8 cellular contexts compared by ENCODE assay signal in the genomic region with DNA sequence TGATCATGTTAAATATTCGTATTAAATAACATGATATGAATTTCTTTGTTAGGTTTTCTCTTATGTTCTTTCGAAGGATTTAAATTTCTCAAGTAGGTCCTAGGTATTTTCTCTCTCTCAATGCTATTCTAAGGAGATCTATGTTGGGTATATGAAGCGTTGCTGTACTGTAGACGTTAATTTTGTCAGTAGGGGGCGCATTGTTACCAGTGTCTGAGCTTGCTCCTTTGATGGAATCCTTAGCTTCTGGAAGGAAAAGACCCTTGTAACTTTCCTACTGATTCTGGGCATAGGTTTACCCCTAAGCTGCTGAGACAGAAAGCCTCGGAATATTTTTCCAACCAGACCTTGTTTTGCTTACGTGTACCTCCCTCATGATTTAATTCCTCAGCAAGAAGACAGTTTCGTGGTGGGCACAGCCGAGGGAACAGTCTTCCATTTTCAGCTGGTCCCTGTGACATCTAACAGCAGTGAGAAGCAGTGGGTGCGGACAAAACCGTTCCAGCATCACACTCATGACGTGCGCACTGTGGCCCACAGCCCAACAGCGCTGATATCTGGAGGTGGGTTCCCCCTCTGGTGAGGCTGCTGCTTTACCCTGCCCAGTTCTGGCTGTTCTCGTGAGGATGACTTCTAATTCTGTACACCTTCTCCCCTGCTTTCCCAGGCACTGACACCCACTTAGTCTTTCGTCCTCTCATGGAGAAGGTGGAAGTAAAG. TPM values are rescaled to one million over a fixed set of nuclear protein-coding genes. Genes with fewer than 3 reads are reported as not detected.
A peak's percentile ranks its signal among the peaks of the same experiment; 100 is the strongest.
DNase-seq lines count a peak whose midpoint lies in the region; ATAC-seq and TF ChIP-seq lines count a peak whose summit lies in the region.

No MANE protein-coding gene starts in this region.

- ATAC-seq in HG02884 (IDR thresholded peaks at IDR 0.05; ENCODE audit: unreplicated experiment) (no peak), HG02970 (IDR thresholded peaks at IDR 0.05; ENCODE audit: low FRiP score, unreplicated experiment) (no peak)

- H3K27ac ChIP-seq in neuronal stem cell (replicated peaks; ENCODE audit: low read length): no peak overlapping the region

- no peak overlapping the region for H2BK12ac ChIP-seq in neuronal stem cell (ENCODE audit: low read length)

- no peaks in the 10 kb centered on the region for H3K79me1 ChIP-seq in neuronal stem cell (ENCODE audit: low read depth, low read length)

- H3K4me3 ChIP-seq in HAP-1 (no peak overlapping the region), fibroblast of the aortic adventitia (ENCODE audit: low read depth, low read length) (no peak overlapping the region), neuronal stem cell (ENCODE audit: low read length in 2 of 2) (no peak overlapping the region)

- no peak overlapping the region for H4K91ac ChIP-seq in neuronal stem cell (ENCODE audit: low read depth, low read length, poor library complexity)

- H3K4me1 ChIP-seq in HAP-1: no peaks in the 10 kb centered on the region
- no peaks in the 10 kb centered on the region for H3K4me1 ChIP-seq in neuronal stem cell (ENCODE audit: control insufficient read depth in 2 of 2, insufficient read depth in 1 of 2, low read depth in 1 of 2, low read length in 2 of 2)

- H3K36me3 ChIP-seq in HAP-1 (replicated peaks) (peaks cover 73% of the 10 kb centered on the region), neuronal stem cell (replicated peaks in 1 of 2; ENCODE audit: control insufficient read depth in 2 of 2, insufficient read depth in 2 of 2, low read length in 2 of 2) (peaks cover 21 to 86% of the 10 kb centered on the region in 2 donors)

- H2BK5ac ChIP-seq in neuronal stem cell (ENCODE audit: low read length): no peak overlapping the region

- no peak overlapping the region for H2AFZ ChIP-seq in neuronal stem cell (ENCODE audit: low read length)

- no peak overlapping the region for H3K4me3 Mint-ChIP-seq in activated T-helper 2 cell treated with anti-CD3 and anti-CD28 coated beads, Interferon-gamma antibody, Interleukin-2, Interleukin-4, amounts not matched to agents 10 μg/mL and 5 μg/mL and 100 μg/mL, durations not matched to agents 14 hours and 24 hours and 36 hours (ENCODE audit: low read depth)

- no peak overlapping the region for H3K27ac Mint-ChIP-seq in activated T-helper 2 cell treated with anti-CD3 and anti-CD28 coated beads, Interferon-gamma antibody, Interleukin-2, Interleukin-4, amounts not matched to agents 10 μg/mL and 5 μg/mL and 100 μg/mL, durations not matched to agents 14 hours and 24 hours and 36 hours

- peaks cover 8% of the 10 kb centered on the region for H3K4me1 Mint-ChIP-seq in activated T-helper 2 cell treated with anti-CD3 and anti-CD28 coated beads, Interferon-gamma antibody, Interleukin-2, Interleukin-4, amounts not matched to agents 10 μg/mL and 5 μg/mL and 100 μg/mL, durations not matched to agents 14 hours and 24 hours and 36 hours (ENCODE audit: low read depth)

- intact Hi-C loops in activated T-helper 2 cell treated with anti-CD3 and anti-CD28 coated beads, Interferon-gamma antibody, Interleukin-2, Interleukin-4, amounts not matched to agents 10 μg/mL and 5 μg/mL and 100 μg/mL, durations not matched to agents 14 hours and 24 hours and 36 hours (cut with micrococcal nuclease): loop anchor here (1.0 kb wide), 1 partner anchor 137 kb away; no protein-coding TSS in a partner anchor

- no peaks in the 10 kb centered on the region for H3K27me3 Mint-ChIP-seq in activated T-helper 2 cell treated with anti-CD3 and anti-CD28 coated beads, Interferon-gamma antibody, Interleukin-2, Interleukin-4, amounts not matched to agents 10 μg/mL and 5 μg/mL and 100 μg/mL, durations not matched to agents 14 hours and 24 hours and 36 hours (ENCODE audit: low read depth)

- H2BK15ac ChIP-seq in neuronal stem cell (ENCODE audit: low read length): no peak overlapping the region

- TF ChIP-seq CTCF in fibroblast of the aortic adventitia (IDR thresholded peaks at IDR 0.05; ENCODE audit: insufficient read depth, low read length): peak; percentile 78

- H3K9ac ChIP-seq in neuronal stem cell (ENCODE audit: low read depth, low read length, poor library complexity): no peak overlapping the region

- no peaks in the 10 kb centered on the region for H3K9me3 ChIP-seq in HAP-1
- H3K9me3 ChIP-seq in neuronal stem cell (replicated peaks in 1 of 2; ENCODE audit: control insufficient read depth in 2 of 2, insufficient read depth in 1 of 2, low read depth in 1 of 2, low read length in 2 of 2): no peaks in the 10 kb centered on the region

- no peak overlapping the region for H2AK5ac ChIP-seq in neuronal stem cell (ENCODE audit: low read depth, low read length)

- H3K4ac ChIP-seq in neuronal stem cell (ENCODE audit: low read length): no peak overlapping the region

- no peak overlapping the region for H3K18ac ChIP-seq in neuronal stem cell (ENCODE audit: low read length)

- H3K14ac ChIP-seq in neuronal stem cell (ENCODE audit: low read length): no peak overlapping the region

- H3K9me3 Mint-ChIP-seq in activated T-helper 2 cell treated with anti-CD3 and anti-CD28 coated beads, Interferon-gamma antibody, Interleukin-2, Interleukin-4, amounts not matched to agents 10 μg/mL and 5 μg/mL and 100 μg/mL, durations not matched to agents 14 hours and 24 hours and 36 hours: no peaks in the 10 kb centered on the region

- peak; percentile 49 for DNase-seq in CMK (ENCODE audit: low read depth)
- DNase-seq in HAP-1 (ENCODE audit: low spot score in 2 of 2): peak; percentile 63 to 76
- DNase-seq in NCI-H82 (lab: John Stamatoyannopoulos, UW): peak; percentile 78
- DNase-seq in activated T-helper 2 cell treated with anti-CD3 and anti-CD28 coated beads, Interferon-gamma antibody, Interleukin-2, Interleukin-4, amounts not matched to agents 10 μg/mL and 5 μg/mL and 100 μg/mL, durations not matched to agents 14 hours and 24 hours and 36 hours (ENCODE audit: low spot score): peak; percentile 20
- peak; percentile 88 for DNase-seq in fibroblast of the aortic adventitia (ENCODE audit: low read depth)
- peak; percentile 67 for DNase-seq in neuronal stem cell (ENCODE audit: low spot score)

- no peak overlapping the region for H4K8ac ChIP-seq in neuronal stem cell (ENCODE audit: low read depth, low read length)

- H3K27me3 ChIP-seq in HAP-1 (ENCODE audit: low read depth) (no peaks in the 10 kb centered on the region), neuronal stem cell (ENCODE audit: control insufficient read depth in 3 of 3, insufficient read depth in 3 of 3, low read depth in 1 of 3, low read length in 3 of 3) (no peaks in the 10 kb centered on the region)

- WGBS in neuronal stem cell (ENCODE audit: extremely low coverage in 2 of 2, insufficient read length in 2 of 2, insufficient replicate concordance in 1 of 2), 2 donors: no CpG with 5 or more reads among the region's 16 CpGs

- in situ Hi-C loops in HAP-1 (cut with MboI; ENCODE audit: low sequenced_read_pairs): no loop called here

- H2BK120ac ChIP-seq in neuronal stem cell (ENCODE audit: low read depth, low read length): no peak overlapping the region

- H3K4me2 ChIP-seq in neuronal stem cell (ENCODE audit: insufficient read depth, low read length, poor library complexity, severe bottlenecking): no peak overlapping the region

- peaks cover 61% of the 10 kb centered on the region for H3K36me3 Mint-ChIP-seq in activated T-helper 2 cell treated with anti-CD3 and anti-CD28 coated beads, Interferon-gamma antibody, Interleukin-2, Interleukin-4, amounts not matched to agents 10 μg/mL and 5 μg/mL and 100 μg/mL, durations not matched to agents 14 hours and 24 hours and 36 hours (ENCODE audit: low read depth)

- no peak overlapping the region for H3K23ac ChIP-seq in neuronal stem cell (ENCODE audit: low read depth, low read length, poor library complexity)

RNA-seq across cellular contexts. Expression of a gene that starts 17.9 kb away (rescaled TPM):
- 104 and 107 TPM in 2 replicates for total RNA-seq in activated T-helper 2 cell treated with anti-CD3 and anti-CD28 coated beads, Interferon-gamma antibody, Interleukin-2, Interleukin-4, amounts not matched to agents 10 μg/mL and 5 μg/mL and 100 μg/mL, durations not matched to agents 14 hours and 24 hours and 36 hours
- total RNA-seq in fibroblast of the aortic adventitia (ENCODE audit: low replicate concordance): 19.5 and 29.3 TPM in 2 replicates
- 23.3 TPM for polyA plus RNA-seq in neuronal stem cell (2013, experiment 1 of 2)
- 24.2 TPM for polyA plus RNA-seq in neuronal stem cell (2013, experiment 2 of 2)

RNA-seq across cellular contexts. Expression of a gene that starts 17.9 kb away (rescaled TPM):
- total RNA-seq in activated T-helper 2 cell treated with anti-CD3 and anti-CD28 coated beads, Interferon-gamma antibody, Interleukin-2, Interleukin-4, amounts not matched to agents 10 μg/mL and 5 μg/mL and 100 μg/mL, durations not matched to agents 14 hours and 24 hours and 36 hours: 121 and 138 TPM in 2 replicates
- total RNA-seq in fibroblast of the aortic adventitia (ENCODE audit: low replicate concordance): 20.0 and 90.6 TPM in 2 replicates
- 95.4 TPM for polyA plus RNA-seq in neuronal stem cell (2013, experiment 1 of 2)
- polyA plus RNA-seq in neuronal stem cell (2013, experiment 2 of 2): 91.8 TPM

RNA-seq across cellular contexts. Expression of a gene that starts 36.7 kb away (rescaled TPM):
- total RNA-seq in activated T-helper 2 cell treated with anti-CD3 and anti-CD28 coated beads, Interferon-gamma antibody, Interleukin-2, Interleukin-4, amounts not matched to agents 10 μg/mL and 5 μg/mL and 100 μg/mL, durations not matched to agents 14 hours and 24 hours and 36 hours: 29.8 and 30.4 TPM in 2 replicates
- 23.8 and 40.6 TPM in 2 replicates for total RNA-seq in fibroblast of the aortic adventitia (ENCODE audit: low replicate concordance)
- polyA plus RNA-seq in neuronal stem cell (2013, experiment 1 of 2): 8.1 TPM
- 8.8 TPM for polyA plus RNA-seq in neuronal stem cell (2013, experiment 2 of 2)

RNA-seq across cellular contexts. Expression of a gene that starts 44.9 kb away (rescaled TPM):
- total RNA-seq in activated T-helper 2 cell treated with anti-CD3 and anti-CD28 coated beads, Interferon-gamma antibody, Interleukin-2, Interleukin-4, amounts not matched to agents 10 μg/mL and 5 μg/mL and 100 μg/mL, durations not matched to agents 14 hours and 24 hours and 36 hours: 1.1 and 1.2 TPM in 2 replicates
- total RNA-seq in fibroblast of the aortic adventitia (ENCODE audit: low replicate concordance): 0.81 TPM in 1 of 2 replicates, not detected in the other
- 2.0 TPM for polyA plus RNA-seq in neuronal stem cell (2013, experiment 1 of 2)
- 2.0 TPM for polyA plus RNA-seq in neuronal stem cell (2013, experiment 2 of 2)

Comparison
In these comparisons a context has a peak if more than half of its experiments do, and no peak if none do; other contexts are left out.
1. DNase-seq: peak in every context shown above with its lines; median percentile 88 in fibroblast of the aortic adventitia; 78 in NCI-H82; 70 in HAP-1; 67 in neuronal stem cell; 49 in CMK; 20 in activated T-helper 2 cell treated with anti-CD3 and anti-CD28 coated beads, Interferon-gamma antibody, Interleukin-2, Interleukin-4, amounts not matched to agents 10 μg/mL and 5 μg/mL and 100 μg/mL, durations not matched to agents 14 hours and 24 hours and 36 hours.